Comparison of ENCODE assay signal across 1 cellular context in the genomic region with DNA sequence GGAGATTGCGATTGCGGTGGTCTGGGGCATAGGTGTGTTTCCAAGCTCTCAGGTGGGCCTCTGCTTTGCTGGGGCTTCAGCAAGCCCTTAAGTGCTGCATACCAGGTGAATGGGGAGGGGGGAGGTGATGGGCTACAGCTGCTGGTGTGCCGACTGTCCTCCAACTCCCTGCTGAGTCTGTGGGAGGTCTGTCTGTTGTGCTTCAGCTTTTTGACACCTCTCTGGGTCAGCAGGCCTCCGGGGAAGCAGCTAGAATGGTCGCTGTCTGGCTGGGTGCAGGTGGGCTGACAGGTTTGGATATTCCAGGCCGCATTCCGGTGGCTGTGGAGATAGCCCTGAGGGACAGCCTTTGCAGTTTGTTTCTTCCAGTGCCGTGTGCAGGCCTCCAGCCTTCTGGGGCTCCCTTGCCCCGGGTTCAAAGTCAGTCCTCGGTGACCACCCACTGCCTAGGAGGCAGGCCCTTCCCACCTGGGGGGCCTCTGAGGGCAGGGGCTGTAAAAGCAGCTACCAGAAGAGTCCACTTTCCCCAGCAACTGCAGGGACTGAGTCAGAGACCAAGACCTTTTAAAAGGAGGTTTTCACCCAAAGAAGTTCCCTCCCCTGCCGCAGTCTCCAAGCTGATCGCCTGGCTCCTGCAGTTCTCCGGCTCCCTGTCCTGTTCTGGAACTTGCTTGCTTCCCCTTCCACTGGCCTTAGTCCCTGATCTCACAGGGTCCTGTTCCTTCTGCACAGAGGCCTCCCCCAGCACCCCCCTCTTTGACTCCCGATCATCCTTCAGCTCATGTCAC.
TF ChIP-seq lines count a peak whose summit lies in the region.

No MANE protein-coding gene starts in this region.

TF ChIP-seq in K562, 482 proteins besides CTCF, POLR2A, EP300 and RAD21 (continued from another document and continues in another):
- TF ChIP-seq, protein P1, sequence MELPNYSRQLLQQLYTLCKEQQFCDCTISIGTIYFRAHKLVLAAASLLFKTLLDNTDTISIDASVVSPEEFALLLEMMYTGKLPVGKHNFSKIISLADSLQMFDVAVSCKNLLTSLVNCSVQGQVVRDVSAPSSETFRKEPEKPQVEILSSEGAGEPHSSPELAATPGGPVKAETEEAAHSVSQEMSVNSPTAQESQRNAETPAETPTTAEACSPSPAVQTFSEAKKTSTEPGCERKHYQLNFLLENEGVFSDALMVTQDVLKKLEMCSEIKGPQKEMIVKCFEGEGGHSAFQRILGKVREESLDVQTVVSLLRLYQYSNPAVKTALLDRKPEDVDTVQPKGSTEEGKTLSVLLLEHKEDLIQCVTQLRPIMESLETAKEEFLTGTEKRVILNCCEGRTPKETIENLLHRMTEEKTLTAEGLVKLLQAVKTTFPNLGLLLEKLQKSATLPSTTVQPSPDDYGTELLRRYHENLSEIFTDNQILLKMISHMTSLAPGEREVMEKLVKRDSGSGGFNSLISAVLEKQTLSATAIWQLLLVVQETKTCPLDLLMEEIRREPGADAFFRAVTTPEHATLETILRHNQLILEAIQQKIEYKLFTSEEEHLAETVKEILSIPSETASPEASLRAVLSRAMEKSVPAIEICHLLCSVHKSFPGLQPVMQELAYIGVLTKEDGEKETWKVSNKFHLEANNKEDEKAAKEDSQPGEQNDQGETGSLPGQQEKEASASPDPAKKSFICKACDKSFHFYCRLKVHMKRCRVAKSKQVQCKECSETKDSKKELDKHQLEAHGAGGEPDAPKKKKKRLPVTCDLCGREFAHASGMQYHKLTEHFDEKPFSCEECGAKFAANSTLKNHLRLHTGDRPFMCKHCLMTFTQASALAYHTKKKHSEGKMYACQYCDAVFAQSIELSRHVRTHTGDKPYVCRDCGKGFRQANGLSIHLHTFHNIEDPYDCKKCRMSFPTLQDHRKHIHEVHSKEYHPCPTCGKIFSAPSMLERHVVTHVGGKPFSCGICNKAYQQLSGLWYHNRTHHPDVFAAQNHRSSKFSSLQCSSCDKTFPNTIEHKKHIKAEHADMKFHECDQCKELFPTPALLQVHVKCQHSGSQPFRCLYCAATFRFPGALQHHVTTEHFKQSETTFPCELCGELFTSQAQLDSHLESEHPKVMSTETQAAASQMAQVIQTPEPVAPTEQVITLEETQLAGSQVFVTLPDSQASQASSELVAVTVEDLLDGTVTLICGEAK (IDR thresholded peaks at IDR 0.05), result no peak
- TF ChIP-seq, protein P1 (CRISPR knock-in tag; IDR thresholded peaks at IDR 0.05), result no peak; the same call in 1 of the 2 replicates
- TF ChIP-seq CAMTA2 (CRISPR knock-in tag; conservative IDR thresholded peaks at IDR 0.05) (no peak), XRCC3 (IDR thresholded peaks at IDR 0.05) (no peak), PTBP1 (IDR thresholded peaks at IDR 0.05; ENCODE audit: low read depth, low read length) (peak; percentile 36; the same call in 1 of the 2 replicates), SMARCA4 (IDR thresholded peaks at IDR 0.05) (no peak), DDX20 (tag; IDR thresholded peaks at IDR 0.05; ENCODE audit: low read depth) (no peak), EZH2 (IDR thresholded peaks at IDR 0.05; ENCODE audit: borderline replicate concordance, low read depth, low read length) (no peak), ESRRB (CRISPR knock-in tag; IDR thresholded peaks at IDR 0.05; ENCODE audit: borderline replicate concordance) (no peak), TFAM (CRISPR knock-in tag; conservative IDR thresholded peaks at IDR 0.05) (no peak), ZNF282 (CRISPR knock-in tag; IDR thresholded peaks at IDR 0.05) (no peak), FOXP1 (CRISPR knock-in tag; IDR thresholded peaks at IDR 0.05) (no peak), MED1 (CRISPR knock-in tag; IDR thresholded peaks at IDR 0.05; ENCODE audit: borderline replicate concordance) (no peak), RBFOX2 (IDR thresholded peaks at IDR 0.05; ENCODE audit: low read depth, low read length) (peak; percentile 36; the same call in 1 of the 2 replicates), NELFE (IDR thresholded peaks at IDR 0.05; ENCODE audit: insufficient read depth, insufficient read length) (no peak), SREBF2 (CRISPR knock-in tag; IDR thresholded peaks at IDR 0.05) (no peak), ZNF232 (CRISPR knock-in tag; IDR thresholded peaks at IDR 0.05) (peak; percentile 34; the same call in 1 of the 2 replicates), FOXJ2 (tag; IDR thresholded peaks at IDR 0.05) (no peak), HDGF (IDR thresholded peaks at IDR 0.05) (no peak), U2AF2 (optimal IDR thresholded peaks at IDR 0.05; ENCODE audit: low read depth, low read length) (no peak), MIER1 (IDR thresholded peaks at IDR 0.05; ENCODE audit: low read depth) (no peak), STAG1 (CRISPR knock-in tag; IDR thresholded peaks at IDR 0.05; ENCODE audit: borderline replicate concordance) (no peak), POLR3A (IDR thresholded peaks at IDR 0.05; ENCODE audit: borderline replicate concordance, extremely low read depth, insufficient read depth, insufficient read length) (no peak), SOX6 (IDR thresholded peaks at IDR 0.05) (no peak), CHD1 (IDR thresholded peaks at IDR 0.05; ENCODE audit: low read length) (no peak), ZNF695 (CRISPR knock-in tag; IDR thresholded peaks at IDR 0.05) (no peak), ESRRA (IDR thresholded peaks at IDR 0.05; ENCODE audit: borderline replicate concordance, low read depth) (no peak), POLR2AphosphoS2 (IDR thresholded peaks at IDR 0.05; ENCODE audit: low read length) (no peak), FOXM1 (IDR thresholded peaks at IDR 0.05; ENCODE audit: low read depth) (no peak), FOXM1 (CRISPR knock-in tag; IDR thresholded peaks at IDR 0.05; ENCODE audit: low read depth) (no peak), ZNF445 (CRISPR knock-in tag; IDR thresholded peaks at IDR 0.05; ENCODE audit: low read depth) (no peak), TCF3 (CRISPR knock-in tag; IDR thresholded peaks at IDR 0.05) (no peak), ZNF717 (CRISPR knock-in tag; IDR thresholded peaks at IDR 0.05) (no peak), XRCC4 (IDR thresholded peaks at IDR 0.05; ENCODE audit: extremely low read depth, insufficient read depth, insufficient read length) (no peak), POLR2G (IDR thresholded peaks at IDR 0.05; ENCODE audit: low read depth, low read length) (peak; percentile 79)
- TF ChIP-seq, protein P2, sequence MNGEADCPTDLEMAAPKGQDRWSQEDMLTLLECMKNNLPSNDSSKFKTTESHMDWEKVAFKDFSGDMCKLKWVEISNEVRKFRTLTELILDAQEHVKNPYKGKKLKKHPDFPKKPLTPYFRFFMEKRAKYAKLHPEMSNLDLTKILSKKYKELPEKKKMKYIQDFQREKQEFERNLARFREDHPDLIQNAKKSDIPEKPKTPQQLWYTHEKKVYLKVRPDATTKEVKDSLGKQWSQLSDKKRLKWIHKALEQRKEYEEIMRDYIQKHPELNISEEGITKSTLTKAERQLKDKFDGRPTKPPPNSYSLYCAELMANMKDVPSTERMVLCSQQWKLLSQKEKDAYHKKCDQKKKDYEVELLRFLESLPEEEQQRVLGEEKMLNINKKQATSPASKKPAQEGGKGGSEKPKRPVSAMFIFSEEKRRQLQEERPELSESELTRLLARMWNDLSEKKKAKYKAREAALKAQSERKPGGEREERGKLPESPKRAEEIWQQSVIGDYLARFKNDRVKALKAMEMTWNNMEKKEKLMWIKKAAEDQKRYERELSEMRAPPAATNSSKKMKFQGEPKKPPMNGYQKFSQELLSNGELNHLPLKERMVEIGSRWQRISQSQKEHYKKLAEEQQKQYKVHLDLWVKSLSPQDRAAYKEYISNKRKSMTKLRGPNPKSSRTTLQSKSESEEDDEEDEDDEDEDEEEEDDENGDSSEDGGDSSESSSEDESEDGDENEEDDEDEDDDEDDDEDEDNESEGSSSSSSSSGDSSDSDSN (IDR thresholded peaks at IDR 0.05; ENCODE audit: borderline replicate concordance in 1 of 2, low read depth in 2 of 2, low read length in 2 of 2), result no peak
- TF ChIP-seq, protein P3, sequence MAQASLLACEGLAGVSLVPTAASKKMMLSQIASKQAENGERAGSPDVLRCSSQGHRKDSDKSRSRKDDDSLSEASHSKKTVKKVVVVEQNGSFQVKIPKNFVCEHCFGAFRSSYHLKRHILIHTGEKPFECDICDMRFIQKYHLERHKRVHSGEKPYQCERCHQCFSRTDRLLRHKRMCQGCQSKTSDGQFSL (CRISPR knock-in tag; IDR thresholded peaks at IDR 0.05), result no peak
- TF ChIP-seq, protein P3 (tag; IDR thresholded peaks at IDR 0.05), result no peak
- TF ChIP-seq, protein P4, sequence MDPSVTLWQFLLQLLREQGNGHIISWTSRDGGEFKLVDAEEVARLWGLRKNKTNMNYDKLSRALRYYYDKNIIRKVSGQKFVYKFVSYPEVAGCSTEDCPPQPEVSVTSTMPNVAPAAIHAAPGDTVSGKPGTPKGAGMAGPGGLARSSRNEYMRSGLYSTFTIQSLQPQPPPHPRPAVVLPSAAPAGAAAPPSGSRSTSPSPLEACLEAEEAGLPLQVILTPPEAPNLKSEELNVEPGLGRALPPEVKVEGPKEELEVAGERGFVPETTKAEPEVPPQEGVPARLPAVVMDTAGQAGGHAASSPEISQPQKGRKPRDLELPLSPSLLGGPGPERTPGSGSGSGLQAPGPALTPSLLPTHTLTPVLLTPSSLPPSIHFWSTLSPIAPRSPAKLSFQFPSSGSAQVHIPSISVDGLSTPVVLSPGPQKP (CRISPR knock-in tag; IDR thresholded peaks at IDR 0.05), result no peak
- TF ChIP-seq, protein P5, sequence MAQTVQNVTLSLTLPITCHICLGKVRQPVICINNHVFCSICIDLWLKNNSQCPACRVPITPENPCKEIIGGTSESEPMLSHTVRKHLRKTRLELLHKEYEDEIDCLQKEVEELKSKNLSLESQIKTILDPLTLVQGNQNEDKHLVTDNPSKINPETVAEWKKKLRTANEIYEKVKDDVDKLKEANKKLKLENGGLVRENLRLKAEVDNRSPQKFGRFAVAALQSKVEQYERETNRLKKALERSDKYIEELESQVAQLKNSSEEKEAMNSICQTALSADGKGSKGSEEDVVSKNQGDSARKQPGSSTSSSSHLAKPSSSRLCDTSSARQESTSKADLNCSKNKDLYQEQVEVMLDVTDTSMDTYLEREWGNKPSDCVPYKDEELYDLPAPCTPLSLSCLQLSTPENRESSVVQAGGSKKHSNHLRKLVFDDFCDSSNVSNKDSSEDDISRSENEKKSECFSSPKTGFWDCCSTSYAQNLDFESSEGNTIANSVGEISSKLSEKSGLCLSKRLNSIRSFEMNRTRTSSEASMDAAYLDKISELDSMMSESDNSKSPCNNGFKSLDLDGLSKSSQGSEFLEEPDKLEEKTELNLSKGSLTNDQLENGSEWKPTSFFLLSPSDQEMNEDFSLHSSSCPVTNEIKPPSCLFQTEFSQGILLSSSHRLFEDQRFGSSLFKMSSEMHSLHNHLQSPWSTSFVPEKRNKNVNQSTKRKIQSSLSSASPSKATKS (CRISPR knock-in tag; IDR thresholded peaks at IDR 0.05), result no peak
- TF ChIP-seq, protein P6, sequence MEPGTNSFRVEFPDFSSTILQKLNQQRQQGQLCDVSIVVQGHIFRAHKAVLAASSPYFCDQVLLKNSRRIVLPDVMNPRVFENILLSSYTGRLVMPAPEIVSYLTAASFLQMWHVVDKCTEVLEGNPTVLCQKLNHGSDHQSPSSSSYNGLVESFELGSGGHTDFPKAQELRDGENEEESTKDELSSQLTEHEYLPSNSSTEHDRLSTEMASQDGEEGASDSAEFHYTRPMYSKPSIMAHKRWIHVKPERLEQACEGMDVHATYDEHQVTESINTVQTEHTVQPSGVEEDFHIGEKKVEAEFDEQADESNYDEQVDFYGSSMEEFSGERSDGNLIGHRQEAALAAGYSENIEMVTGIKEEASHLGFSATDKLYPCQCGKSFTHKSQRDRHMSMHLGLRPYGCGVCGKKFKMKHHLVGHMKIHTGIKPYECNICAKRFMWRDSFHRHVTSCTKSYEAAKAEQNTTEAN (CRISPR knock-in tag; IDR thresholded peaks at IDR 0.05), result 0 out of 2 replicates have a peak, but pooled peaks have one; percentile 33
- TF ChIP-seq, protein P7, sequence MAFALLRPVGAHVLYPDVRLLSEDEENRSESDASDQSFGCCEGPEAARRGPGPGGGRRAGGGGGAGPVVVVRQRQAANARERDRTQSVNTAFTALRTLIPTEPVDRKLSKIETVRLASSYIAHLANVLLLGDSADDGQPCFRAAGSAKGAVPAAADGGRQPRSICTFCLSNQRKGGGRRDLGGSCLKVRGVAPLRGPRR (CRISPR knock-in tag; IDR thresholded peaks at IDR 0.05), result no peak
- TF ChIP-seq, protein P8, sequence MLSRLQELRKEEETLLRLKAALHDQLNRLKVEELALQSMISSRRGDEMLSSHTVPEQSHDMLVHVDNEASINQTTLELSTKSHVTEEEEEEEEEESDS (CRISPR knock-in tag; IDR thresholded peaks at IDR 0.05), result no peak
- TF ChIP-seq, protein P9, sequence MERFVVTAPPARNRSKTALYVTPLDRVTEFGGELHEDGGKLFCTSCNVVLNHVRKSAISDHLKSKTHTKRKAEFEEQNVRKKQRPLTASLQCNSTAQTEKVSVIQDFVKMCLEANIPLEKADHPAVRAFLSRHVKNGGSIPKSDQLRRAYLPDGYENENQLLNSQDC (CRISPR knock-in tag; IDR thresholded peaks at IDR 0.05), result no peak
